In genomic region chrX:153411255-153411987, GRCh38 we compare ENCODE assay signal across 7 cellular contexts. TPM values are rescaled to one million over a fixed set of nuclear protein-coding genes. Genes with fewer than 3 reads are reported as not detected.
A peak's percentile ranks its signal among the peaks of the same experiment; 100 is the strongest.
DNase-seq lines count a peak whose midpoint lies in the region; ATAC-seq and TF ChIP-seq lines count a peak whose summit lies in the region.

TSS of gene ZFP92 (plus strand) at chrX:153411472. CDS start at chrX:153418323, 6,851 bp downstream.

- TF ChIP-seq CTCF in foreskin fibroblast (IDR thresholded peaks at IDR 0.05; ENCODE audit: low read depth, low read length) (no peak), psoas muscle (IDR thresholded peaks at IDR 0.05) (no peak), osteocyte (IDR thresholded peaks at IDR 0.05) (no peak)

- DNase-seq in GM19238 (ENCODE audit: insufficient read length, low spot score) (peak; percentile 44), activated T-cell treated with anti-CD3 and anti-CD28 coated beads for 24 hours (ENCODE audit: low read depth) (peak; percentile 2), foreskin fibroblast (peak in 1 of 2 donors; percentile 17), psoas muscle (peak; percentile 49 to 56), osteocyte (ENCODE audit: extremely low spot score, unreplicated experiment) (no peak), A172 (ENCODE audit: low spot score) (no peak)

- 1 to 39% (median 2%) methylated on average over 16 to 63 of the region's 75 CpGs for WGBS in psoas muscle, 3 donors

- H3K4me1 ChIP-seq in psoas muscle: no peaks in the 10 kb centered on the region

- no peak within 1 kb of the TSS for H3K27ac Mint-ChIP-seq in osteocyte (ENCODE audit: unreplicated experiment)

- intact Hi-C loops in psoas muscle (cut with DNase I): no loop called here

- H3K27ac ChIP-seq in psoas muscle: no peak within 1 kb of the TSS

- peaks cover 7% of the 10 kb centered on the region for H3K27me3 Mint-ChIP-seq in osteocyte (ENCODE audit: unreplicated experiment)

- no peaks in the 10 kb centered on the region for H3K9me3 Mint-ChIP-seq in osteocyte (ENCODE audit: unreplicated experiment)

- H3K4me3 ChIP-seq in foreskin fibroblast (ENCODE audit: low read depth in 1 of 2, low read length in 2 of 2) (peak within 1 kb of the TSS; percentile 38 to 45), psoas muscle (peak within 1 kb of the TSS; percentile 60)

- no peaks in the 10 kb centered on the region for H3K9me3 ChIP-seq in psoas muscle

- no peak within 1 kb of the TSS for H3K4me3 Mint-ChIP-seq in osteocyte (ENCODE audit: unreplicated experiment)

- peaks cover 0 to 31% (median 5%) of the 10 kb centered on the region in 3 donors for H3K27me3 ChIP-seq in psoas muscle (ENCODE audit: insufficient read depth in 3 of 3, low read length in 2 of 3)

- H3K4me1 Mint-ChIP-seq in osteocyte (ENCODE audit: unreplicated experiment): no peaks in the 10 kb centered on the region

- ATAC-seq in HG03521 (IDR thresholded peaks at IDR 0.05; ENCODE audit: unreplicated experiment) (peak; percentile 67), psoas muscle (peak in 1 of 4 donors; percentile 57)

- H3K36me3 ChIP-seq in psoas muscle (ENCODE audit: insufficient read depth in 1 of 2, low read depth in 1 of 2): no peaks in the 10 kb centered on the region

- no peaks in the 10 kb centered on the region for H3K36me3 Mint-ChIP-seq in osteocyte (ENCODE audit: unreplicated experiment)

RNA-seq across cellular contexts. Expression of gene ZFP92, which starts in this region (rescaled TPM):
- under 1 TPM; 0.30 to 0.50 (median 0.36) TPM for total RNA-seq in psoas muscle
- under 1 TPM; 0.10 to 0.16 (median 0.16) TPM for polyA plus RNA-seq in psoas muscle
- total RNA-seq in osteocyte: 0.05 TPM in 2 replicates
- 1.9 and 2.0 TPM in 2 replicates for total RNA-seq in A172 (2014; rRNA removed; shearing (Covaris generic))

Comparison
In these comparisons a context has a peak if more than half of its experiments do, and no peak if none do; other contexts are left out.
1. Peak in DNase-seq and H3K4me3 ChIP-seq in psoas muscle; RNA of the gene not detected or under 1 TPM.
2. DNase-seq: peak in GM19238 (single experiment) and activated T-cell treated with anti-CD3 and anti-CD28 coated beads for 24 hours (single experiment); none in osteocyte (single experiment) and A172 (single experiment).